In genomic region chr1:192639607-192640368, GRCh38 we compare ENCODE assay signal across 8 cellular contexts. TPM values are rescaled to one million over a fixed set of nuclear protein-coding genes. Genes with fewer than 3 reads are reported as not detected.
DNase-seq lines count a peak whose midpoint lies in the region; ATAC-seq and TF ChIP-seq lines count a peak whose summit lies in the region.

No MANE protein-coding gene starts in this region.

- CTCF ChIA-PET in naive thymus-derived CD4-positive, alpha-beta T cell (lab: Charles Lee) = no interaction called here

- no peak overlapping the region for H3K27ac Mint-ChIP-seq in stimulated activated memory B cell treated with anti-CD40 and anti-IgM and Interleukin-4, amounts not matched to agents 10 μg/mL and 1 μg/mL and 100 μg/mL, for 72 hours
- H3K27ac Mint-ChIP-seq in naive thymus-derived CD4-positive, alpha-beta T cell = no peak overlapping the region

- DNase-seq in naive thymus-derived CD4-positive, alpha-beta T cell = no peak
- no peak for DNase-seq in NCI-H2107 treated with DMSO at 0.1 percent for 48 hours (lab: John Stamatoyannopoulos, UW; ENCODE audit: unreplicated experiment)
- DNase-seq in NCI-H146 treated with DMSO at 0.1 percent for 48 hours (lab: John Stamatoyannopoulos, UW; ENCODE audit: unreplicated experiment) = no peak

- H3K9me3 ChIP-seq in naive thymus-derived CD4-positive, alpha-beta T cell (ENCODE audit: control insufficient read depth in 2 of 3, low read length in 3 of 3) = no peaks in the 10 kb centered on the region

- no peaks in the 10 kb centered on the region for H3K9me3 Mint-ChIP-seq in stimulated activated memory B cell treated with anti-CD40 and anti-IgM and Interleukin-4, amounts not matched to agents 10 μg/mL and 1 μg/mL and 100 μg/mL, for 72 hours
- H3K9me3 Mint-ChIP-seq in naive thymus-derived CD4-positive, alpha-beta T cell = no peaks in the 10 kb centered on the region

- no peaks in the 10 kb centered on the region for H3K27me3 ChIP-seq in naive thymus-derived CD4-positive, alpha-beta T cell (ENCODE audit: control insufficient read depth in 2 of 2, insufficient read depth in 2 of 2, low read length in 2 of 2)

- peak; percentile 97 for ATAC-seq in GM18870 (IDR thresholded peaks at IDR 0.05; ENCODE audit: unreplicated experiment)
- peak; percentile 68 for ATAC-seq in HG03060 (IDR thresholded peaks at IDR 0.05; ENCODE audit: low read depth, unreplicated experiment)
- peak; percentile 87 for ATAC-seq in SK-N-SH treated with all-trans-retinoic acid at 6 μM for 48 hours
- peak; percentile 93 for ATAC-seq in stimulated activated memory B cell treated with anti-CD40 and anti-IgM and Interleukin-4, amounts not matched to agents 10 μg/mL and 1 μg/mL and 100 μg/mL, for 72 hours
- ATAC-seq in naive thymus-derived CD4-positive, alpha-beta T cell = no peak

- no peaks in the 10 kb centered on the region for H3K36me3 Mint-ChIP-seq in stimulated activated memory B cell treated with anti-CD40 and anti-IgM and Interleukin-4, amounts not matched to agents 10 μg/mL and 1 μg/mL and 100 μg/mL, for 72 hours
- no peaks in the 10 kb centered on the region for H3K36me3 Mint-ChIP-seq in naive thymus-derived CD4-positive, alpha-beta T cell

- H3K4me3 ChIP-seq in naive thymus-derived CD4-positive, alpha-beta T cell (ENCODE audit: low read length) = no peak overlapping the region

- H3K4me1 ChIP-seq in naive thymus-derived CD4-positive, alpha-beta T cell (ENCODE audit: control insufficient read depth in 2 of 2, insufficient read depth in 2 of 2, low read length in 2 of 2) = no peaks in the 10 kb centered on the region

- no peaks in the 10 kb centered on the region for H3K36me3 ChIP-seq in naive thymus-derived CD4-positive, alpha-beta T cell (ENCODE audit: control insufficient read depth in 2 of 3, insufficient read depth in 3 of 3, low read length in 3 of 3)

- intact Hi-C loops in naive thymus-derived CD4-positive, alpha-beta T cell (cut with micrococcal nuclease) = no loop called here

- no peak for TF ChIP-seq CTCF in 22Rv1 (IDR thresholded peaks at IDR 0.05)

- 0 out of 2 replicates have a peak overlapping the region, but pooled peaks have one; percentile 0 for H3K27ac ChIP-seq in 22Rv1
- no peak overlapping the region for H3K27ac ChIP-seq in naive thymus-derived CD4-positive, alpha-beta T cell (ENCODE audit: low read depth, low read length)

- POLR2A ChIA-PET in naive thymus-derived CD4-positive, alpha-beta T cell (lab: Charles Lee) = no interaction called here

- H3K4me1 Mint-ChIP-seq in stimulated activated memory B cell treated with anti-CD40 and anti-IgM and Interleukin-4, amounts not matched to agents 10 μg/mL and 1 μg/mL and 100 μg/mL, for 72 hours = no peaks in the 10 kb centered on the region
- no peaks in the 10 kb centered on the region for H3K4me1 Mint-ChIP-seq in naive thymus-derived CD4-positive, alpha-beta T cell

- peaks cover 15% of the 10 kb centered on the region for H3K27me3 Mint-ChIP-seq in stimulated activated memory B cell treated with anti-CD40 and anti-IgM and Interleukin-4, amounts not matched to agents 10 μg/mL and 1 μg/mL and 100 μg/mL, for 72 hours
- H3K27me3 Mint-ChIP-seq in naive thymus-derived CD4-positive, alpha-beta T cell = peaks cover 0 to 9% (median 4%) of the 10 kb centered on the region in 5 donors

- peak overlapping the region; percentile 33 for H3K4me3 Mint-ChIP-seq in stimulated activated memory B cell treated with anti-CD40 and anti-IgM and Interleukin-4, amounts not matched to agents 10 μg/mL and 1 μg/mL and 100 μg/mL, for 72 hours
- H3K4me3 Mint-ChIP-seq in naive thymus-derived CD4-positive, alpha-beta T cell = no peak overlapping the region

TF ChIP-seq in SK-N-SH treated with all-trans-retinoic acid at 6 μM for 48 hours, 23 proteins besides CTCF, POLR2A, EP300 and RAD21:
- TF ChIP-seq TOX (CRISPR knock-in tag; IDR thresholded peaks at IDR 0.05; ENCODE audit: borderline replicate concordance) (0 out of 2 replicates have a peak, but pooled peaks have one; percentile 37), ZNF565 (CRISPR knock-in tag; conservative IDR thresholded peaks at IDR 0.05; ENCODE audit: low read depth) (no peak), TCF4 (CRISPR knock-in tag; IDR thresholded peaks at IDR 0.05; ENCODE audit: borderline replicate concordance) (no peak), RARB (CRISPR knock-in tag; IDR thresholded peaks at IDR 0.05) (no peak), ZNF8 (CRISPR knock-in tag; IDR thresholded peaks at IDR 0.05) (no peak)
- TF ChIP-seq, protein P1, sequence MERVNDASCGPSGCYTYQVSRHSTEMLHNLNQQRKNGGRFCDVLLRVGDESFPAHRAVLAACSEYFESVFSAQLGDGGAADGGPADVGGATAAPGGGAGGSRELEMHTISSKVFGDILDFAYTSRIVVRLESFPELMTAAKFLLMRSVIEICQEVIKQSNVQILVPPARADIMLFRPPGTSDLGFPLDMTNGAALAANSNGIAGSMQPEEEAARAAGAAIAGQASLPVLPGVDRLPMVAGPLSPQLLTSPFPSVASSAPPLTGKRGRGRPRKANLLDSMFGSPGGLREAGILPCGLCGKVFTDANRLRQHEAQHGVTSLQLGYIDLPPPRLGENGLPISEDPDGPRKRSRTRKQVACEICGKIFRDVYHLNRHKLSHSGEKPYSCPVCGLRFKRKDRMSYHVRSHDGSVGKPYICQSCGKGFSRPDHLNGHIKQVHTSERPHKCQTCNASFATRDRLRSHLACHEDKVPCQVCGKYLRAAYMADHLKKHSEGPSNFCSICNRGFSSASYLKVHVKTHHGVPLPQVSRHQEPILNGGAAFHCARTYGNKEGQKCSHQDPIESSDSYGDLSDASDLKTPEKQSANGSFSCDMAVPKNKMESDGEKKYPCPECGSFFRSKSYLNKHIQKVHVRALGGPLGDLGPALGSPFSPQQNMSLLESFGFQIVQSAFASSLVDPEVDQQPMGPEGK (CRISPR knock-in tag; IDR thresholded peaks at IDR 0.05; ENCODE audit: borderline replicate concordance) = no peak
TF ChIP-seq in SK-N-SH treated with all-trans-retinoic acid at 6 μM for 48 hours: peak in this region for 1.

RNA-seq across cellular contexts. Expression of gene RGS13, which starts 3.8 kb away (rescaled TPM):
- total RNA-seq in naive thymus-derived CD4-positive, alpha-beta T cell = under 1 TPM in 1 of 5 experiments, not detected in 4; 0.56 TPM
- not detected for polyA plus RNA-seq in naive thymus-derived CD4-positive, alpha-beta T cell
